Comparison of ENCODE assay signal across 18 cellular contexts in genomic region chr15:100264994-100265640, GRCh38.
"Had no signal": no experiment of that assay in that cellular context is flagged by ENCODE, and none has a peak within 500 bp of the region (broad histone marks: within the 10 kb centered on the region; RNA-seq: fewer than 3 reads in every experiment).

No MANE protein-coding gene starts in this region.

- DNase-seq: activated B cell treated with CpG ODN at 0.5 μM for 24 hours; activated CD4-positive, alpha-beta T cell treated with anti-CD3 and anti-CD28 coated beads, Interleukin-2, amount 10 ng/mL, durations not matched to agents 7 days and 5 days; activated naive CD8-positive, alpha-beta T cell treated with anti-CD3 and anti-CD28 coated beads, Interleukin-2, amount 10 ng/mL, durations not matched to agents 7 days and 5 days; heart right ventricle; left colon; naive B cell; posterior cingulate gyrus; right lobe of liver; stimulated activated CD4-positive, alpha-beta T cell treated with anti-CD3 and anti-CD28 coated beads, Interleukin-4, amount 100 ng/mL, for 4 hours; stimulated activated CD8-positive, alpha-beta memory T cell treated with anti-CD3 and anti-CD28 coated beads, Interleukin-4, amount 100 ng/mL, for 48 hours had no signal

- H3K4me2 ChIP-seq: smooth muscle cell had no signal

- H3K36me3 Mint-ChIP-seq: activated naive CD8-positive, alpha-beta T cell treated with anti-CD3 and anti-CD28 coated beads, Interleukin-2, amount 10 ng/mL, durations not matched to agents 7 days and 5 days; naive B cell had no signal

- H3K4me3 Mint-ChIP-seq: activated B cell treated with CpG ODN at 0.5 μM for 24 hours; activated CD4-positive, alpha-beta T cell treated with anti-CD3 and anti-CD28 coated beads, Interleukin-2, amount 10 ng/mL, durations not matched to agents 7 days and 5 days; activated naive CD8-positive, alpha-beta T cell treated with anti-CD3 and anti-CD28 coated beads, Interleukin-2, amount 10 ng/mL, durations not matched to agents 7 days and 5 days; activated T-helper 1 cell treated with anti-CD3 and anti-CD28 coated beads, Interleukin-12 subunit alpha, Interleukin-12 subunit beta, Interleukin-2, Interleukin-4 antibody, amounts not matched to agents 30 ng/mL and 10 ng/mL and 1 ng/mL, durations not matched to agents 14 hours and 24 hours and 36 hours; naive B cell; stimulated activated naive CD8-positive, alpha-beta T cell treated with anti-CD3 and anti-CD28 coated beads, Interleukin-15, Interleukin-2, amounts not matched to agents 100 ng/mL and 50 ng/mL, for 24 hours had no signal

- H3K9me3 ChIP-seq: breast epithelium, heart right ventricle, right lobe of liver, thoracic aorta had no signal

- H3K27ac Mint-ChIP-seq: activated B cell treated with CpG ODN at 0.5 μM for 24 hours; activated CD4-positive, alpha-beta T cell treated with anti-CD3 and anti-CD28 coated beads, Interleukin-2, amount 10 ng/mL, durations not matched to agents 7 days and 5 days; activated naive CD8-positive, alpha-beta T cell treated with anti-CD3 and anti-CD28 coated beads, Interleukin-2, amount 10 ng/mL, durations not matched to agents 7 days and 5 days; activated T-helper 1 cell treated with anti-CD3 and anti-CD28 coated beads, Interleukin-12 subunit alpha, Interleukin-12 subunit beta, Interleukin-2, Interleukin-4 antibody, amounts not matched to agents 30 ng/mL and 10 ng/mL and 1 ng/mL, durations not matched to agents 14 hours and 24 hours and 36 hours; stimulated activated naive CD8-positive, alpha-beta T cell treated with anti-CD3 and anti-CD28 coated beads, Interleukin-15, Interleukin-2, amounts not matched to agents 100 ng/mL and 50 ng/mL, for 24 hours had no signal

- H3K4me1 Mint-ChIP-seq: activated B cell treated with CpG ODN at 0.5 μM for 24 hours; activated CD4-positive, alpha-beta T cell treated with anti-CD3 and anti-CD28 coated beads, Interleukin-2, amount 10 ng/mL, durations not matched to agents 7 days and 5 days; activated naive CD8-positive, alpha-beta T cell treated with anti-CD3 and anti-CD28 coated beads, Interleukin-2, amount 10 ng/mL, durations not matched to agents 7 days and 5 days; naive B cell had no signal

- FAIRE-seq: frontal cortex, islet of Langerhans, TTC549 had no signal

- H3K4me1 ChIP-seq: breast epithelium, heart right ventricle, right lobe of liver had no signal

- H3K4me3 ChIP-seq: breast epithelium, heart right ventricle, right lobe of liver, smooth muscle cell, thoracic aorta had no signal

- H3K27ac ChIP-seq: breast epithelium, heart right ventricle, right lobe of liver, thoracic aorta had no signal

- H3K27me3 ChIP-seq: breast epithelium, right lobe of liver had no signal

- H3K27me3 Mint-ChIP-seq: activated B cell treated with CpG ODN at 0.5 μM for 24 hours; activated CD4-positive, alpha-beta T cell treated with anti-CD3 and anti-CD28 coated beads, Interleukin-2, amount 10 ng/mL, durations not matched to agents 7 days and 5 days; stimulated activated naive CD8-positive, alpha-beta T cell treated with anti-CD3 and anti-CD28 coated beads, Interleukin-15, Interleukin-2, amounts not matched to agents 100 ng/mL and 50 ng/mL, for 24 hours had no signal

- H3K36me3 ChIP-seq: breast epithelium, heart right ventricle, thoracic aorta had no signal

- H3K9me3 Mint-ChIP-seq: activated CD4-positive, alpha-beta T cell treated with anti-CD3 and anti-CD28 coated beads, Interleukin-2, amount 10 ng/mL, durations not matched to agents 7 days and 5 days; activated T-helper 1 cell treated with anti-CD3 and anti-CD28 coated beads, Interleukin-12 subunit alpha, Interleukin-12 subunit beta, Interleukin-2, Interleukin-4 antibody, amounts not matched to agents 30 ng/mL and 10 ng/mL and 1 ng/mL, durations not matched to agents 14 hours and 24 hours and 36 hours; stimulated activated naive CD8-positive, alpha-beta T cell treated with anti-CD3 and anti-CD28 coated beads, Interleukin-15, Interleukin-2, amounts not matched to agents 100 ng/mL and 50 ng/mL, for 24 hours had no signal
